Comparison of ENCODE assay signal across 1 cellular context in the genomic region with DNA sequence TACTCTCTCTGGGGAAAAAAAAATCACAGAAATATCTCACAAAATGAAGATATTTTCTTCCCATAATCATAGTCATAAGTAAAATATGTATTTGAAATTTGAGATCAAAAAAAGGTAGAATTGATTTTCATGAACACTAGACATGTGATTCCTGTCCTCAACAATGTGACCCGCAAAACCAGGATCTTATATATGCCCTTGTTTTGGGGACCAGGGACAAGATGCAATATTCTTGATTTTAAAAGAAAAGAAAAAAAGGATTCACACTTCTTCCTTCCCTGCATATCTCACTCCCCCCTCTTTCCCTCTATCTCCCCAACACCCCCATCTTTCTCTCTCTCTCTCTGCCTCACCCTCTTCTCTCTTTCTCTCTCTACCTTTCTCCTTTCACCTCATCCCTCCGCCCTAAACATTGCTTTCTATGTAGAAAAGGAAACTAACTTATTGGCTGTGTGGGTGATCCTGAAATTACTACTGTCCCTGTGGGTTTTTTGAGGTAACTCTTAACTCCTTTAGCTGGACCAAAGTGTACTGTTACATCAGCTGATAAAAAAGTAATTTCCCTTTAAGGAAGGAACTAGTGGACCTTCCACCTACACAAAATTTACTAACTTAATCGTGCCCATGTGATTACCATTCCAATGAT.
TF ChIP-seq lines count a peak whose summit lies in the region.

No MANE protein-coding gene starts in this region.

TF ChIP-seq in K562, 482 proteins besides CTCF, POLR2A, EP300 and RAD21 (continued from another document):
- TF ChIP-seq CEBPZ (IDR thresholded peaks at IDR 0.05; ENCODE audit: borderline replicate concordance, low read depth, low read length) (no peak), FOXA1 (IDR thresholded peaks at IDR 0.05; ENCODE audit: borderline replicate concordance) (no peak)
